In the genomic region with DNA sequence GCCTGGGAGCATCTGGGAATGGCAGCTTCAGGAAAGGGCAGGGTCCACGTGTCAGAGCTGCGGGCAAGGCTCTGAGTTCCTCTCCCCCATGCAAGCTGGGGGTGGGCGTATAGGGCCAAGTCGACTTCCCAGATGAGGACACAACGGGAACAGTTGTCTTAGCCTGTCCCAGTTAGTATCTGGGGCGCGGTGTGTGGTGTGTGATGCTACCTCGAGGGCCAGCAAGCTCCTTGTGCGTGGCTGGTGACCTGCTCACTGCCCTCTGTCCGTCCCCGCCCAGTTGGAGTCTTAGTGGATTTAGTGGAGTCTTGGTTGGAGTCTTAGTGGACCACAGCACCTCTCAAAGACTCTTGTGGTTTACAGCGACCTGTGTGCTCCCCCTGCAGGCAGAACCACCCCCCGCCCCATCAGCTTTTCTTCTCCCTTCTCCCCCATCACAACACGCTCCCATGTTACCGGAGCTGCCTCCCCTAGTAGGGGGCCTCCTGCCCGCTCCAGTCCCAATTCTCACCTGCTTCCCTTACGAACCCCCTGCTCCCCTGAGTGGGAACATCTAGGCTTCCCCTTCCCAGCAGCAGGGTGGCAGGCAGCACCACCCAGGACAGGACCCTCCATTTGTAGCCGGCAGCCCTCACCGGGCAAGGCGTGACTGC, we compare ENCODE assay signal across 1 cellular context.
TF ChIP-seq lines count a peak whose summit lies in the region.

No MANE protein-coding gene starts in this region.

TF ChIP-seq in SK-N-SH, 30 proteins besides CTCF, POLR2A, EP300 and RAD21 (continued from another document):
- TF ChIP-seq YY1 (IDR thresholded peaks at IDR 0.05; ENCODE audit: low read depth) (no peak), GABPA (IDR thresholded peaks at IDR 0.05; ENCODE audit: low read depth) (no peak)
